Comparison of ENCODE assay signal across 10 cellular contexts in genomic region chr9:101388507-101388993, GRCh38. TPM values are rescaled to one million over a fixed set of nuclear protein-coding genes. Genes with fewer than 3 reads are reported as not detected.
DNase-seq lines count a peak whose midpoint lies in the region; ATAC-seq and TF ChIP-seq lines count a peak whose summit lies in the region.
"Had no signal": no experiment of that assay in that cellular context is flagged by ENCODE, and none has a peak within 500 bp of the region (broad histone marks: within the 10 kb centered on the region; RNA-seq: fewer than 3 reads in every experiment).

No MANE protein-coding gene starts in this region.

- ATAC-seq in esophagus mucosa: peak; percentile 37

- no peak overlapping the region for H3K4me3 ChIP-seq in breast epithelium

- H3K27ac ChIP-seq in breast epithelium (no peak overlapping the region), RWPE1 (no peak overlapping the region)

- no peak for TF ChIP-seq POLR2A in breast epithelium (IDR thresholded peaks at IDR 0.05)

- BruUV-seq in MCF 10A (replicated peaks; lab: Mats Ljungman, UMichigan): no TSS peak

- CTCF ChIA-PET in MCF 10A (lab: Yijun Ruan, JAX): interaction anchor here (0.6 to 2.8 kb wide), 44 partner anchors 7 to 1709 kb away, joined by 3 to 42 read pairs (median 4); partner anchors contain the start of genes MRPL50 and ZNF189
- CTCF ChIA-PET in RWPE1 (lab: Yijun Ruan, JAX): interaction anchor here (0.5 to 2.2 kb wide), 11 partner anchors 10 to 1819 kb away, joined by 3 to 9 read pairs (median 4); partner anchors contain the start of genes MRPL50 and ZNF189

- H3K4me1 ChIP-seq in breast epithelium: no peaks in the 10 kb centered on the region

- H3K27me3 Mint-ChIP-seq in MCF 10A (ENCODE audit: insufficient read depth, unreplicated experiment): no peaks in the 10 kb centered on the region

- H3K9me3 ChIP-seq in breast epithelium: peaks cover 8 to 11% of the 10 kb centered on the region in 2 donors

- DNase-seq in MCF 10A (ENCODE audit: unreplicated experiment) (no peak), breast epithelium (ENCODE audit: low spot score in 2 of 2) (no peak), NCI-H774 (lab: John Stamatoyannopoulos, UW) (peak; percentile 50), RWPE1 (ENCODE audit: low spot score) (no peak), cardiac septum (ENCODE audit: low spot score) (no peak)
- DNase-seq in stimulated activated CD4-positive, alpha-beta T cell treated with anti-CD3 and anti-CD28 coated beads, Interleukin-12 subunit alpha, Interleukin-12 subunit beta, amount 100 ng/mL, for 4 hours: no peak
- DNase-seq in stimulated activated CD4-positive, alpha-beta T cell treated with anti-CD3 and anti-CD28 coated beads, Interleukin-4, amount 100 ng/mL, for 1 hour: no peak
- DNase-seq: DMS79 treated with DMSO at 0.1 percent for 48 hours had no signal

- H3K36me3 ChIP-seq in breast epithelium: peaks cover 7% of the 10 kb centered on the region

- H3K4me1 Mint-ChIP-seq in MCF 10A (ENCODE audit: insufficient read depth, unreplicated experiment): peaks cover 18% of the 10 kb centered on the region

- H3K27me3 ChIP-seq in breast epithelium: no peaks in the 10 kb centered on the region

- intact Hi-C loops in MCF 10A (cut with micrococcal nuclease): loop anchor here (2.0 to 10.0 kb wide), 4 partner anchors 78 to 786 kb away; no protein-coding TSS in a partner anchor
- intact Hi-C loops in breast epithelium (cut with DNase I; ENCODE audit: low total_unique reads): no loop called here
- intact Hi-C loops in cardiac septum (cut with DNase I): no loop called here

- no peak overlapping the region for H3K4me3 Mint-ChIP-seq in MCF 10A (ENCODE audit: unreplicated experiment)

- peaks cover 44% of the 10 kb centered on the region for H3K36me3 Mint-ChIP-seq in MCF 10A (ENCODE audit: insufficient read depth, unreplicated experiment)

- TF ChIP-seq CTCF in MCF 10A (IDR thresholded peaks at IDR 0.05; ENCODE audit: unreplicated experiment) (peak; percentile 22), breast epithelium (IDR thresholded peaks at IDR 0.05) (no peak), RWPE1 (conservative IDR thresholded peaks at IDR 0.05; ENCODE audit: low read depth) (no peak)

- peaks cover 16% of the 10 kb centered on the region for H3K9me3 Mint-ChIP-seq in MCF 10A (ENCODE audit: unreplicated experiment)

- POLR2A ChIA-PET in MCF 10A (lab: Yijun Ruan, JAX) (interaction anchor here (1.4 to 2.8 kb wide), 2 partner anchors 10 to 15 kb away, joined by 6 to 34 read pairs; partner anchors contain the start of genes MRPL50 and ZNF189), RWPE1 (lab: Yijun Ruan, JAX; ENCODE audit: low non-redundant PET) (interaction anchor here (1.2 kb wide), 1 partner anchor 10 kb away, joined by 6 read pairs; the partner anchor contains the start of genes MRPL50 and ZNF189)

- H3K27ac Mint-ChIP-seq in MCF 10A (ENCODE audit: low read depth, unreplicated experiment): no peak overlapping the region

RNA-seq across cellular contexts. Expression of gene BAAT, which starts 3.7 kb away (rescaled TPM):
- total RNA-seq in MCF 10A (2022) (0.14 and 0.15 TPM in 2 replicates), breast epithelium (under 1 TPM in 1 of 3 donors, not detected in 2; 0.16 TPM), esophagus mucosa (0.08 TPM), cardiac septum (0.22 TPM)

RNA-seq across cellular contexts. Expression of gene MRPL50, which starts 9.9 kb away (rescaled TPM):
- total RNA-seq in MCF 10A (2022) (15.4 and 16.9 TPM in 2 replicates), breast epithelium (10 to 100 TPM in 2 of 3 donors, 1 to 10 TPM in 1; 9.4 to 21.2 (median 14.7) TPM), esophagus mucosa (6.9 TPM), cardiac septum (14.1 TPM)

RNA-seq across cellular contexts. Expression of gene ZNF189, which starts 10.1 kb away (rescaled TPM):
- total RNA-seq in MCF 10A (2022) (17.4 and 20.4 TPM in 2 replicates), breast epithelium (10 to 100 TPM; 20.2 to 32.1 (median 23.9) TPM), esophagus mucosa (5.1 TPM), cardiac septum (18.8 TPM)

RNA-seq across cellular contexts. Expression of gene ALDOB, which starts 47.0 kb away (rescaled TPM):
- total RNA-seq in MCF 10A (2022): not detected in 2 replicates
- under 1 TPM in 1 of 3 donors, not detected in 2; 0.66 TPM for total RNA-seq in breast epithelium
- total RNA-seq in esophagus mucosa: 0.08 TPM
- total RNA-seq in cardiac septum: 0.13 TPM
- total RNA-seq: myocyte had no signal
